20 cellular contexts compared by ENCODE assay signal in genomic region chr3:188486952-188487351, GRCh38.
"Had no signal": no experiment of that assay in that cellular context is flagged by ENCODE, and none has a peak within 500 bp of the region (broad histone marks: within the 10 kb centered on the region; RNA-seq: fewer than 3 reads in every experiment).

No MANE protein-coding gene starts in this region.

- H3K4me1 Mint-ChIP-seq: activated naive CD4-positive, alpha-beta T cell treated with anti-CD3 and anti-CD28 coated beads, Interleukin-2, amount 10 ng/mL, durations not matched to agents 7 days and 5 days; neural progenitor cell had no signal

- ATAC-seq: left lobe of liver; lower lobe of right lung; naive thymus-derived CD8-positive, alpha-beta T cell had no signal

- DNase-seq: activated CD4-positive, alpha-beta T cell treated with anti-CD3 and anti-CD28 coated beads for 1 hour; activated CD8-positive, alpha-beta memory T cell treated with anti-CD3 and anti-CD28 coated beads for 24 hours; activated CD8-positive, alpha-beta memory T cell treated with anti-CD3 and anti-CD28 coated beads, Interleukin-2, amount 50 U/mL, for 4 hours; activated effector memory CD4-positive, alpha-beta T cell treated with anti-CD3 and anti-CD28 coated beads, Interleukin-2, amount 50 U/mL, for 16 hours; activated naive CD4-positive, alpha-beta T cell treated with anti-CD3 and anti-CD28 coated beads, Interleukin-2, amount 10 ng/mL, durations not matched to agents 7 days and 5 days; activated T-cell treated with anti-CD3 and anti-CD28 coated beads, Interleukin-2, amount 50 U/mL, for 48 hours; amygdala; cerebellar nuclear complex; foreskin fibroblast; lower lobe of right lung; naive thymus-derived CD8-positive, alpha-beta T cell; retina; spleen; stimulated activated CD4-positive, alpha-beta T cell treated with anti-CD3 and anti-CD28 coated beads, Interleukin-4, amount 100 ng/mL, for 24 hours; stimulated activated naive CD4-positive, alpha-beta T cell treated with Interleukin-2 at 50 U/mL for 16 hours; T-helper 2 cell; upper lobe of left lung had no signal

- H3K27me3 Mint-ChIP-seq: activated naive CD4-positive, alpha-beta T cell treated with anti-CD3 and anti-CD28 coated beads, Interleukin-2, amount 10 ng/mL, durations not matched to agents 7 days and 5 days; naive thymus-derived CD8-positive, alpha-beta T cell; progenitor cell of endocrine pancreas had no signal

- H3K27ac Mint-ChIP-seq: activated naive CD4-positive, alpha-beta T cell treated with anti-CD3 and anti-CD28 coated beads, Interleukin-2, amount 10 ng/mL, durations not matched to agents 7 days and 5 days; naive thymus-derived CD8-positive, alpha-beta T cell; neural progenitor cell; progenitor cell of endocrine pancreas had no signal

- H3K4me3 Mint-ChIP-seq: activated naive CD4-positive, alpha-beta T cell treated with anti-CD3 and anti-CD28 coated beads, Interleukin-2, amount 10 ng/mL, durations not matched to agents 7 days and 5 days; naive thymus-derived CD8-positive, alpha-beta T cell; neural progenitor cell had no signal

- H3K9me3 Mint-ChIP-seq: neural progenitor cell had no signal
